38 cellular contexts compared by ENCODE assay signal in the genomic region with DNA sequence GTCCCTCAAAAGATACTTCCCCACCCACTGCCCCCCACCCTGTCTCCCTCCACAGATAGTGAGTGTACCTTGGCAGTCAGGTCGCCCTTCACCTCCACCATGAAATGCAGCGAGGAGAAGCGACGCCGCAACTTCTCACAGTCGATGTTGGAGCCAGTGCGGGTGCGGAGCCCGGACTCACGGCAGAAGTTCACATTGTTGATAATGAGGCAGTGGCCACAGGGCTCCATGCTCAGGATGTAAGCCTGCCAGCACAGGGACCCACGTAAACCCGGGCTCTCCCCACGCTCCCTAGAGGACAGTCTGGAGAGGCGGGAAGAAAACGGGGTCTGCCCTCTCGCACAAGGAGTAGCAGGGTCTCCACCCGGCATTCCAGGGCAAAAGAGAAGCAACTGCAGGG. TPM values are rescaled to one million over a fixed set of nuclear protein-coding genes. Genes with fewer than 3 reads are reported as not detected.
"Had no signal": no experiment of that assay in that cellular context is flagged by ENCODE, and none has a peak within 500 bp of the region (broad histone marks: within the 10 kb centered on the region; RNA-seq: fewer than 3 reads in every experiment).

No MANE protein-coding gene starts in this region.

- H3K9me3 ChIP-seq: colonic mucosa, esophagus squamous epithelium, gastroesophageal sphincter had no signal

- H3K27ac Mint-ChIP-seq: activated CD4-positive, alpha-beta memory T cell treated with anti-CD3 and anti-CD28 coated beads for 36 hours; activated CD4-positive, alpha-beta T cell treated with anti-CD3 and anti-CD28 coated beads for 36 hours; activated CD4-positive, alpha-beta T cell treated with anti-CD3 and anti-CD28 coated beads, Interleukin-2, amount 10 ng/mL, durations not matched to agents 24 days and 14 days; activated CD8-positive, alpha-beta memory T cell treated with anti-CD3 and anti-CD28 coated beads, Interleukin-2, amount 10 ng/mL, durations not matched to agents 7 days and 5 days; activated CD8-positive, alpha-beta T cell treated with anti-CD3 and anti-CD28 coated beads, Interleukin-2, amount 10 ng/mL, durations not matched to agents 7 days and 5 days; activated naive CD8-positive, alpha-beta T cell; activated T-helper 1 cell treated with anti-CD3 and anti-CD28 coated beads, Interleukin-12 subunit alpha, Interleukin-12 subunit beta, Interleukin-2, Interleukin-4 antibody, amounts not matched to agents 30 ng/mL and 10 ng/mL and 1 ng/mL, durations not matched to agents 14 hours and 24 hours and 36 hours; activated T-helper 2 cell treated with anti-CD3 and anti-CD28 coated beads, Interferon-gamma antibody, Interleukin-2, Interleukin-4, amounts not matched to agents 10 μg/mL and 5 μg/mL and 100 μg/mL, durations not matched to agents 14 hours and 24 hours and 36 hours had no signal

- H3K4me3 ChIP-seq: colonic mucosa, esophagus squamous epithelium, gastroesophageal sphincter had no signal

- H3K4me1 ChIP-seq: colonic mucosa had no signal

- H3K27ac ChIP-seq: brain microvascular endothelial cell, colonic mucosa, epithelial cell of prostate, esophagus squamous epithelium, gastroesophageal sphincter had no signal

- H3K36me3 ChIP-seq: brain microvascular endothelial cell, colonic mucosa had no signal

- H3K27me3 Mint-ChIP-seq: activated CD4-positive, alpha-beta memory T cell treated with anti-CD3 and anti-CD28 coated beads for 36 hours; activated CD4-positive, alpha-beta T cell treated with anti-CD3 and anti-CD28 coated beads for 36 hours; activated CD4-positive, alpha-beta T cell treated with anti-CD3 and anti-CD28 coated beads, Interleukin-2, amount 10 ng/mL, durations not matched to agents 24 days and 14 days; activated CD8-positive, alpha-beta memory T cell treated with anti-CD3 and anti-CD28 coated beads, Interleukin-2, amount 10 ng/mL, durations not matched to agents 7 days and 5 days; activated naive CD8-positive, alpha-beta T cell had no signal

- H3K4me3 Mint-ChIP-seq: activated CD4-positive, alpha-beta memory T cell treated with anti-CD3 and anti-CD28 coated beads for 36 hours; activated CD4-positive, alpha-beta T cell treated with anti-CD3 and anti-CD28 coated beads for 36 hours; activated CD4-positive, alpha-beta T cell treated with anti-CD3 and anti-CD28 coated beads, Interleukin-2, amount 10 ng/mL, durations not matched to agents 24 days and 14 days; activated CD8-positive, alpha-beta memory T cell treated with anti-CD3 and anti-CD28 coated beads, Interleukin-2, amount 10 ng/mL, durations not matched to agents 7 days and 5 days; activated CD8-positive, alpha-beta T cell treated with anti-CD3 and anti-CD28 coated beads, Interleukin-2, amount 10 ng/mL, durations not matched to agents 7 days and 5 days; activated naive CD8-positive, alpha-beta T cell; activated T-helper 1 cell treated with anti-CD3 and anti-CD28 coated beads, Interleukin-12 subunit alpha, Interleukin-12 subunit beta, Interleukin-2, Interleukin-4 antibody, amounts not matched to agents 30 ng/mL and 10 ng/mL and 1 ng/mL, durations not matched to agents 14 hours and 24 hours and 36 hours had no signal

- ATAC-seq: activated CD4-positive, alpha-beta T cell treated with anti-CD3 and anti-CD28 coated beads for 36 hours; activated CD8-positive, alpha-beta memory T cell treated with anti-CD3 and anti-CD28 coated beads, Interleukin-2, amount 10 ng/mL, durations not matched to agents 7 days and 5 days; activated CD8-positive, alpha-beta T cell treated with anti-CD3 and anti-CD28 coated beads, Interleukin-2, amount 10 ng/mL, durations not matched to agents 7 days and 5 days; gastroesophageal sphincter had no signal

- DNase-seq: activated CD4-positive, alpha-beta memory T cell treated with anti-CD3 and anti-CD28 coated beads for 36 hours; activated CD4-positive, alpha-beta T cell treated with anti-CD3 and anti-CD28 coated beads for 36 hours; activated CD4-positive, alpha-beta T cell treated with anti-CD3 and anti-CD28 coated beads, Interleukin-2, amount 10 ng/mL, durations not matched to agents 24 days and 14 days; activated CD4-positive, CD25-positive, alpha-beta regulatory T cell; activated CD4-positive, CD25-positive, alpha-beta regulatory T cell treated with anti-CD3 and anti-CD28 coated beads, Interleukin-2, amount 50 U/mL, for 72 hours; activated CD8-positive, alpha-beta memory T cell treated with anti-CD3 and anti-CD28 coated beads, Interleukin-2, amount 10 ng/mL, durations not matched to agents 7 days and 5 days; activated CD8-positive, alpha-beta memory T cell treated with anti-CD3 and anti-CD28 coated beads, Interleukin-2, amount 50 U/mL, for 4 hours; activated CD8-positive, alpha-beta T cell treated with anti-CD3 and anti-CD28 coated beads, Interleukin-2, amount 10 ng/mL, durations not matched to agents 7 days and 5 days; activated gamma-delta T cell treated with Interleukin-2 at 50 U/mL for 16 hours; activated naive CD4-positive, alpha-beta T cell treated with anti-CD3 and anti-CD28 coated beads, Interleukin-2, amount 50 U/mL, for 16 hours; activated naive CD4-positive, alpha-beta T cell treated with Interleukin-2 at 50 U/mL for 16 hours; activated T-cell treated with anti-CD3 and anti-CD28 coated beads, Interleukin-2, amount 50 U/mL, for 1 hour; activated T-cell treated with anti-CD3 and anti-CD28 coated beads, Interleukin-2, amount 50 U/mL, for 48 hours; amniotic stem cell; anterior cingulate cortex; brain microvascular endothelial cell; central memory CD4-positive, alpha-beta T cell; cerebellar nuclear complex; colonic mucosa; effector CD8-positive, alpha-beta T cell; esophagus squamous epithelium; foreskin melanocyte; T-helper 2 cell had no signal

- H3K9me3 Mint-ChIP-seq: activated CD4-positive, alpha-beta memory T cell treated with anti-CD3 and anti-CD28 coated beads for 36 hours; activated CD4-positive, alpha-beta T cell treated with anti-CD3 and anti-CD28 coated beads, Interleukin-2, amount 10 ng/mL, durations not matched to agents 24 days and 14 days; activated T-helper 1 cell treated with anti-CD3 and anti-CD28 coated beads, Interleukin-12 subunit alpha, Interleukin-12 subunit beta, Interleukin-2, Interleukin-4 antibody, amounts not matched to agents 30 ng/mL and 10 ng/mL and 1 ng/mL, durations not matched to agents 14 hours and 24 hours and 36 hours; activated T-helper 2 cell treated with anti-CD3 and anti-CD28 coated beads, Interferon-gamma antibody, Interleukin-2, Interleukin-4, amounts not matched to agents 10 μg/mL and 5 μg/mL and 100 μg/mL, durations not matched to agents 14 hours and 24 hours and 36 hours had no signal

- H3K27me3 ChIP-seq: brain microvascular endothelial cell, colonic mucosa, esophagus squamous epithelium, gastroesophageal sphincter had no signal

- H3K36me3 Mint-ChIP-seq: activated CD4-positive, alpha-beta memory T cell treated with anti-CD3 and anti-CD28 coated beads for 36 hours had no signal

RNA-seq across cellular contexts. Expression of gene CELA2B, which starts 30.9 kb away (rescaled TPM):
- total RNA-seq: activated CD4-positive, alpha-beta memory T cell treated with anti-CD3 and anti-CD28 coated beads for 36 hours; activated CD4-positive, alpha-beta T cell treated with anti-CD3 and anti-CD28 coated beads for 36 hours; activated CD4-positive, alpha-beta T cell treated with anti-CD3 and anti-CD28 coated beads, Interleukin-2, amount 10 ng/mL, durations not matched to agents 24 days and 14 days; activated CD8-positive, alpha-beta memory T cell treated with anti-CD3 and anti-CD28 coated beads for 36 hours; activated CD8-positive, alpha-beta memory T cell treated with anti-CD3 and anti-CD28 coated beads, Interleukin-2, amount 10 ng/mL, durations not matched to agents 7 days and 5 days; activated CD8-positive, alpha-beta T cell treated with anti-CD3 and anti-CD28 coated beads, Interleukin-2, amount 10 ng/mL, durations not matched to agents 7 days and 5 days; activated T-helper 1 cell treated with anti-CD3 and anti-CD28 coated beads, Interleukin-12 subunit alpha, Interleukin-12 subunit beta, Interleukin-2, Interleukin-4 antibody, amounts not matched to agents 30 ng/mL and 10 ng/mL and 1 ng/mL, durations not matched to agents 14 hours and 24 hours and 36 hours; activated T-helper 2 cell treated with anti-CD3 and anti-CD28 coated beads, Interferon-gamma antibody, Interleukin-2, Interleukin-4, amounts not matched to agents 10 μg/mL and 5 μg/mL and 100 μg/mL, durations not matched to agents 14 hours and 24 hours and 36 hours; astrocyte; bronchial epithelial cell; dermis microvascular lymphatic vessel endothelial cell; endothelial cell of umbilical vein; esophagus squamous epithelium; fibroblast of lung; fibroblast of villous mesenchyme; gastroesophageal sphincter; glomerular endothelial cell; T-helper 1 cell treated with Interleukin-12 subunit alpha and Interleukin-12 subunit beta and Interleukin-4 antibody, amounts not matched to agents 30 ng/mL and 1 ng/mL, for 36 hours had no signal
- polyA plus RNA-seq: endothelial cell of umbilical vein, esophagus, fibroblast of lung had no signal

RNA-seq across cellular contexts. Expression of gene CELA2A, which starts 50.3 kb away (rescaled TPM):
- total RNA-seq: activated CD4-positive, alpha-beta memory T cell treated with anti-CD3 and anti-CD28 coated beads for 36 hours; activated CD4-positive, alpha-beta T cell treated with anti-CD3 and anti-CD28 coated beads for 36 hours; activated CD4-positive, alpha-beta T cell treated with anti-CD3 and anti-CD28 coated beads, Interleukin-2, amount 10 ng/mL, durations not matched to agents 24 days and 14 days; activated CD8-positive, alpha-beta memory T cell treated with anti-CD3 and anti-CD28 coated beads for 36 hours; activated CD8-positive, alpha-beta memory T cell treated with anti-CD3 and anti-CD28 coated beads, Interleukin-2, amount 10 ng/mL, durations not matched to agents 7 days and 5 days; activated CD8-positive, alpha-beta T cell treated with anti-CD3 and anti-CD28 coated beads, Interleukin-2, amount 10 ng/mL, durations not matched to agents 7 days and 5 days; activated T-helper 1 cell treated with anti-CD3 and anti-CD28 coated beads, Interleukin-12 subunit alpha, Interleukin-12 subunit beta, Interleukin-2, Interleukin-4 antibody, amounts not matched to agents 30 ng/mL and 10 ng/mL and 1 ng/mL, durations not matched to agents 14 hours and 24 hours and 36 hours; activated T-helper 2 cell treated with anti-CD3 and anti-CD28 coated beads, Interferon-gamma antibody, Interleukin-2, Interleukin-4, amounts not matched to agents 10 μg/mL and 5 μg/mL and 100 μg/mL, durations not matched to agents 14 hours and 24 hours and 36 hours; astrocyte; bronchial epithelial cell; dermis microvascular lymphatic vessel endothelial cell; endothelial cell of umbilical vein; esophagus squamous epithelium; fibroblast of lung; fibroblast of villous mesenchyme; gastroesophageal sphincter; glomerular endothelial cell; T-helper 1 cell treated with Interleukin-12 subunit alpha and Interleukin-12 subunit beta and Interleukin-4 antibody, amounts not matched to agents 30 ng/mL and 1 ng/mL, for 36 hours had no signal
- polyA plus RNA-seq: endothelial cell of umbilical vein, esophagus, fibroblast of lung had no signal
